9 cellular contexts compared by ENCODE assay signal in the genomic region with DNA sequence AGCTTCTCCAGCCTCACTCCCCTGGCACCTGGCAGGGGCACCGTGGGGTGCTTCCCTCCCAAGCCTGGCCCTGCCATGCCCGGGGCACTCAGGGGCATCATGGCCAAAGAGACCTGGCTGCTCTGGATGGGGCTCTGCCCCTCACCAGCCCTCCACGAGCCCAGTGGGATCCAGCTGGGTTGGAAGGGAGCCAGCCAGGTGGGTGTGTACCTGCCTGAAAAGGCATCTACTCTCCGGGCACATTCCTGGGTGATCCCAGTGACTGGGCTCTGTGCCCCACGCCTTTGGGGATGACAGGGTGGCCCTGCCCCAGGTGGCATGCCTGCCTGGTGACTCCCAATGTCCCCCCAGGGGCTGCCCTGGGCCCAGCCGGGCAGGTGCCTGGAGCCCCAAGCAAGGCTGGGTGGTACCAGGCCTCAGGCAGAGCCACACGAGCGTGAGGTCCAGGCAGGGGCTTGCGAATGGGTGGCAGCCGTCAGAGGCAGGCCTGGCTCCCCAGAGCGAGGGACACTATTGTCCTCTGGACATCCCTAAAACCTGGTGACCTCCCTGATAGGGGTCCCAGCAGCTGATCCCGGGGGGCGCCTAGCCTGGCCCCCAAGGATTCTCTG. TPM values are rescaled to one million over a fixed set of nuclear protein-coding genes. Genes with fewer than 3 reads are reported as not detected.
DNase-seq lines count a peak whose midpoint lies in the region; ATAC-seq and TF ChIP-seq lines count a peak whose summit lies in the region.
"Had no signal": no experiment of that assay in that cellular context is flagged by ENCODE, and none has a peak within 500 bp of the region (broad histone marks: within the 10 kb centered on the region; RNA-seq: fewer than 3 reads in every experiment).

No MANE protein-coding gene starts in this region.

- DNase-seq in EL: peak; percentile 25
- no peak for DNase-seq in Panc1 (ENCODE audit: low read depth, low spot score)
- DNase-seq in psoas muscle: no peak
- no peak for DNase-seq in DMS153 treated with DMSO at 0.1 percent for 48 hours (lab: John Stamatoyannopoulos, UW; ENCODE audit: unreplicated experiment)
- DNase-seq in NCI-H187 (lab: John Stamatoyannopoulos, UW): no peak
- no peak for DNase-seq in activated CD4-positive, CD25-positive, alpha-beta regulatory T cell (lab: John Stamatoyannopoulos, UW)

- 27 to 33% (median 30%) methylated on average over 13 of the region's 13 CpGs for WGBS in psoas muscle, 3 donors

- in situ Hi-C loops in Panc1 (cut with HindIII; ENCODE audit: low pct_unique_long_range_greater_than_20kb, low sequenced_read_pairs): no loop called here

- H3K27me3 ChIP-seq in Panc1 (ENCODE audit: control insufficient read depth, insufficient read depth, low read length) (no peaks in the 10 kb centered on the region), psoas muscle (ENCODE audit: insufficient read depth in 3 of 3, low read length in 2 of 3) (peaks cover 0 to 38% (median 3%) of the 10 kb centered on the region in 3 donors)

- H3K4me1 ChIP-seq in Panc1 (ENCODE audit: control insufficient read depth, insufficient read depth, low read length) (no peaks in the 10 kb centered on the region; the same call in 1 of the 2 replicates), psoas muscle (peaks cover 5% of the 10 kb centered on the region)

- no TSS peak for BruUV-seq in Panc1 (replicated peaks; lab: Mats Ljungman, UMichigan)

- no peaks in the 10 kb centered on the region for H3K9me3 ChIP-seq in Panc1 (ENCODE audit: control insufficient read depth, insufficient read depth, low read depth, low read length)
- H3K9me3 ChIP-seq in psoas muscle: no peaks in the 10 kb centered on the region

- POLR2A ChIA-PET in Panc1 (lab: Charles Lee): interaction anchor here (0.5 kb wide), 1 partner anchor 353 kb away, joined by 4 read pairs; no protein-coding TSS in a partner anchor

- intact Hi-C loops in Panc1 (cut with micrococcal nuclease; ENCODE audit: unreplicated experiment): no loop called here
- intact Hi-C loops in psoas muscle (cut with DNase I): no loop called here

- CTCF ChIA-PET in Panc1 (lab: Charles Lee): no interaction called here

- ATAC-seq in Panc1: peak; percentile 11
- ATAC-seq in esophagus mucosa: peak; percentile 63
- ATAC-seq in psoas muscle: no peak
- ATAC-seq in HG02623 (IDR thresholded peaks at IDR 0.05; ENCODE audit: unreplicated experiment): no peak

- TF ChIP-seq CTCF in Panc1 (IDR thresholded peaks at IDR 0.05) (no peak), psoas muscle (IDR thresholded peaks at IDR 0.05) (no peak)

- H3K27ac ChIP-seq in Panc1 (ENCODE audit: low read length) (no peak overlapping the region), psoas muscle (no peak overlapping the region)

- H3K36me3 ChIP-seq in Panc1 (ENCODE audit: control insufficient read depth, insufficient read depth, low read length): no peaks in the 10 kb centered on the region; the same call in 1 of the 2 replicates
- no peaks in the 10 kb centered on the region for H3K36me3 ChIP-seq in psoas muscle (ENCODE audit: insufficient read depth in 1 of 2, low read depth in 1 of 2)

- peak overlapping the region; percentile 44 to 51 for H3K4me3 ChIP-seq in Panc1 (ENCODE audit: low read depth in 2 of 2, low read length in 2 of 2)
- H3K4me3 ChIP-seq in psoas muscle: peak overlapping the region; percentile 63

RNA-seq across cellular contexts. Expression of gene GPSM1, which starts 0.8 kb away (rescaled TPM):
- total RNA-seq in Panc1 (2021; ENCODE audit: unreplicated experiment): 14.2 TPM
- 23.8 TPM for polyA plus RNA-seq in Panc1 (2012; ENCODE audit: insufficient read length)
- total RNA-seq in esophagus mucosa: 1.2 TPM
- 1 to 10 TPM; 1.3 to 2.3 (median 1.7) TPM for total RNA-seq in psoas muscle
- polyA plus RNA-seq in psoas muscle: under 1 TPM; 0.34 to 0.96 (median 0.52) TPM
- polyA plus RNA-seq: IgD-negative memory B cell had no signal

RNA-seq across cellular contexts. Expression of gene CCDC187, which starts 24.2 kb away (rescaled TPM):
- not detected for total RNA-seq in Panc1 (2021; ENCODE audit: unreplicated experiment)
- polyA plus RNA-seq in Panc1 (2012; ENCODE audit: insufficient read length): not detected
- not detected for total RNA-seq in esophagus mucosa
- not detected for total RNA-seq in psoas muscle
- not detected for polyA plus RNA-seq in psoas muscle

RNA-seq across cellular contexts. Expression of gene DNLZ, which starts 35.4 kb away (rescaled TPM):
- total RNA-seq in Panc1 (2021; ENCODE audit: unreplicated experiment) (26.5 TPM), esophagus mucosa (12.1 TPM), psoas muscle (10 to 100 TPM in 3 of 4 donors, 1 to 10 TPM in 1; 8.2 to 29.6 (median 21.1) TPM)
- 37.5 TPM for polyA plus RNA-seq in Panc1 (2012; ENCODE audit: insufficient read length)
- polyA plus RNA-seq in psoas muscle: 10 to 100 TPM; 18.5 to 40.7 (median 18.7) TPM

RNA-seq across cellular contexts. Expression of gene CARD9, which starts 45.4 kb away (rescaled TPM):
- 1.7 TPM for total RNA-seq in Panc1 (2021; ENCODE audit: unreplicated experiment)
- 1.1 TPM for polyA plus RNA-seq in Panc1 (2012; ENCODE audit: insufficient read length)
- total RNA-seq in esophagus mucosa: 0.80 TPM
- 1 to 10 TPM in 1 of 4 donors, under 1 TPM in 3; 0.26 to 1.1 (median 0.71) TPM for total RNA-seq in psoas muscle
- polyA plus RNA-seq in psoas muscle: under 1 TPM; 0.39 to 0.56 (median 0.51) TPM

Comparison
In these comparisons a context has a peak if more than half of its experiments do, and no peak if none do; other contexts are left out.
1. ATAC-seq: peak in Panc1 (single experiment) and esophagus mucosa (single experiment); none in psoas muscle (0 of 4) and HG02623 (single experiment).